1 cellular context compared by ENCODE assay signal in the genomic region with DNA sequence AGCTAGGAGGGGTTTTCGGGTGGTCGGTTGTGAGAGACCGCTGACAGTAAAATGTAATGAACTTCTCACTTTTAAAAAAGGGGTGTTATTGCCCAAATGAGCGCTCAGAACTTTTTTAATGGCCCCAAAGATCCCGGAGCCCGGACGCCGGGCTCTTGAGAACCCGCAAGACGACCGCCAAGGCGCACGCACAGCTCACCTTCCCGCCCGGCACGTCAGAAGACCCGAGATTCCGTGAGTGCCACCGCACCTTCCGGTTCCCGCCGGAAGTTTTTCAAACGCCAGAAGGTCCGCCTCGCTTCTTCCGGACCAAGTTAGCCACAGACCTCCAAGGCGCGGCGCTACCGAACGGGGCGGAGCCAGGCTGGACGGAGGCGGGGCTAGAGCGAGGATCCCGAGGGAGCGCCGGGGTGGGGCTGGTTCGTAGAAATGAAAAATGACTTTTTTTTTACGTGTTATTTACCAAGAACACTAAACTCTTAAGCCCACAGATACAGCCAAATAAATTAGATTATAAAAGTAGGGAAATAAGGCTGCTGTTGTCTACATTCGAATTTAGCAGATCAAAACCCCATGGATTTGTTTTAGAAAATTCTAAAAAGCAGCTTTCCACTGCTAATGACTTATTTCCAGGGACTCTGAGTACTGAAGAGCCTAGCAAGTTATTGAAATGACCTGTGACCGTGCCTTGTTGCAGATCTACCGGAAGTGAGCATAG.
TF ChIP-seq lines count a peak whose summit lies in the region.

SRBD1 (minus strand) TSS at position 248 of the 718 bp plus-strand sequence. CDS start 5,826 bp downstream, outside the sequence.

TF ChIP-seq in GM23338, 12 proteins besides CTCF, POLR2A, EP300 and RAD21:
- TF ChIP-seq ZNF462 (CRISPR knock-in tag; IDR thresholded peaks at IDR 0.05) (no peak), CREB1 (CRISPR knock-in tag; IDR thresholded peaks at IDR 0.05; ENCODE audit: low read depth) (peak; percentile 47), POLR2AphosphoS5 (IDR thresholded peaks at IDR 0.05; ENCODE audit: low read depth) (peak; percentile 77), ETS1 (IDR thresholded peaks at IDR 0.05) (peak; percentile 52; the same call in 1 of the 2 replicates)
